10 cellular contexts compared by ENCODE assay signal in genomic region chr1:66375125-66375524, GRCh38.
DNase-seq lines count a peak whose midpoint lies in the region; ATAC-seq and TF ChIP-seq lines count a peak whose summit lies in the region.
"Had no signal": no experiment of that assay in that cellular context is flagged by ENCODE, and none has a peak within 500 bp of the region (broad histone marks: within the 10 kb centered on the region; RNA-seq: fewer than 3 reads in every experiment).

No MANE protein-coding gene starts in this region.

- H3K27ac ChIP-seq in KMS-11 (peak overlapping the region; percentile 48; the same call in 1 of the 2 replicates), caudate nucleus (ENCODE audit: low read depth, low read length) (peak overlapping the region; percentile 14)

- H3K4me1 ChIP-seq in KMS-11 (ENCODE audit: low read depth, poor library complexity, severe bottlenecking) = peaks cover 30% of the 10 kb centered on the region
- peaks cover 41% of the 10 kb centered on the region for H3K4me1 ChIP-seq in skeletal muscle satellite cell (ENCODE audit: control insufficient read depth, insufficient read depth, low read length)

- H3K4me3 ChIP-seq in KMS-11 (IDR thresholded peaks at IDR 0.05; ENCODE audit: insufficient read depth, low read depth, low read length) (no peak overlapping the region), skeletal muscle satellite cell (ENCODE audit: low read length) (no peak overlapping the region)
- H3K4me3 ChIP-seq: upper lobe of right lung had no signal

- no peak for TF ChIP-seq CTCF in KMS-11 (conservative IDR thresholded peaks at IDR 0.05; ENCODE audit: low read depth, low read length)

- H3K9ac ChIP-seq in KMS-11 (no peak overlapping the region), skeletal muscle satellite cell (ENCODE audit: low read depth, low read length) (no peak overlapping the region)

- H3K27ac Mint-ChIP-seq in T-helper 1 cell treated with Interleukin-12 subunit alpha and Interleukin-12 subunit beta and Interleukin-4 antibody, amounts not matched to agents 30 μg/mL and 1 μg/mL, for 36 hours = peak overlapping the region; percentile 96

- H4K20me1 ChIP-seq in KMS-11 (ENCODE audit: insufficient read depth) = no peaks in the 10 kb centered on the region

- ATAC-seq in GM21367 (IDR thresholded peaks at IDR 0.05; ENCODE audit: unreplicated experiment) = no peak

- H3K4me2 ChIP-seq in KMS-11 (peak overlapping the region; percentile 83), skeletal muscle satellite cell (ENCODE audit: low read length) (peak overlapping the region; percentile 68)

- no peaks in the 10 kb centered on the region for H3K9me3 ChIP-seq in skeletal muscle satellite cell (replicated peaks; ENCODE audit: low read length)
- H3K9me3 ChIP-seq: upper lobe of right lung had no signal

- H3K9me3 Mint-ChIP-seq in T-helper 1 cell treated with Interleukin-12 subunit alpha and Interleukin-12 subunit beta and Interleukin-4 antibody, amounts not matched to agents 30 μg/mL and 1 μg/mL, for 36 hours = no peaks in the 10 kb centered on the region

- H3K36me3 Mint-ChIP-seq in T-helper 1 cell treated with Interleukin-12 subunit alpha and Interleukin-12 subunit beta and Interleukin-4 antibody, amounts not matched to agents 30 μg/mL and 1 μg/mL, for 36 hours (ENCODE audit: low read depth) = peaks cover 38% of the 10 kb centered on the region

- H3K4me3 Mint-ChIP-seq in T-helper 1 cell treated with Interleukin-12 subunit alpha and Interleukin-12 subunit beta and Interleukin-4 antibody, amounts not matched to agents 30 μg/mL and 1 μg/mL, for 36 hours = peak overlapping the region; percentile 74

- H3K27me3 ChIP-seq in KMS-11 (ENCODE audit: insufficient read depth, low read depth) = no peaks in the 10 kb centered on the region
- no peaks in the 10 kb centered on the region for H3K27me3 ChIP-seq in skeletal muscle satellite cell (ENCODE audit: control insufficient read depth, insufficient read depth, low read length)
- H3K27me3 ChIP-seq: upper lobe of right lung had no signal

- H2AFZ ChIP-seq in KMS-11 (ENCODE audit: low read depth) = peak overlapping the region; percentile 51

- H3K36me3 ChIP-seq in KMS-11 (ENCODE audit: insufficient read depth) (no peaks in the 10 kb centered on the region), skeletal muscle satellite cell (ENCODE audit: insufficient read depth, low read length) (no peaks in the 10 kb centered on the region)

- H3K4me1 Mint-ChIP-seq in T-helper 1 cell treated with Interleukin-12 subunit alpha and Interleukin-12 subunit beta and Interleukin-4 antibody, amounts not matched to agents 30 μg/mL and 1 μg/mL, for 36 hours (ENCODE audit: low read depth) = peaks cover 50% of the 10 kb centered on the region

- no peaks in the 10 kb centered on the region for H3K27me3 Mint-ChIP-seq in T-helper 1 cell treated with Interleukin-12 subunit alpha and Interleukin-12 subunit beta and Interleukin-4 antibody, amounts not matched to agents 30 μg/mL and 1 μg/mL, for 36 hours (ENCODE audit: low read depth)

- H3K79me2 ChIP-seq in KMS-11 (ENCODE audit: insufficient read depth, low read depth) = no peaks in the 10 kb centered on the region

- DNase-seq in T-helper 1 cell (no peak), caudate nucleus (lab: John Stamatoyannopoulos, UW) (no peak), SKM-1 treated with dmso at 0.1 percent for 144 hours (lab: John Stamatoyannopoulos, UW; ENCODE audit: unreplicated experiment) (no peak), NCI-H1436 (lab: John Stamatoyannopoulos, UW) (no peak)
- DNase-seq: GF-D8, upper lobe of right lung had no signal
